ENCODE assay signal across 2 cellular contexts in the genomic region with DNA sequence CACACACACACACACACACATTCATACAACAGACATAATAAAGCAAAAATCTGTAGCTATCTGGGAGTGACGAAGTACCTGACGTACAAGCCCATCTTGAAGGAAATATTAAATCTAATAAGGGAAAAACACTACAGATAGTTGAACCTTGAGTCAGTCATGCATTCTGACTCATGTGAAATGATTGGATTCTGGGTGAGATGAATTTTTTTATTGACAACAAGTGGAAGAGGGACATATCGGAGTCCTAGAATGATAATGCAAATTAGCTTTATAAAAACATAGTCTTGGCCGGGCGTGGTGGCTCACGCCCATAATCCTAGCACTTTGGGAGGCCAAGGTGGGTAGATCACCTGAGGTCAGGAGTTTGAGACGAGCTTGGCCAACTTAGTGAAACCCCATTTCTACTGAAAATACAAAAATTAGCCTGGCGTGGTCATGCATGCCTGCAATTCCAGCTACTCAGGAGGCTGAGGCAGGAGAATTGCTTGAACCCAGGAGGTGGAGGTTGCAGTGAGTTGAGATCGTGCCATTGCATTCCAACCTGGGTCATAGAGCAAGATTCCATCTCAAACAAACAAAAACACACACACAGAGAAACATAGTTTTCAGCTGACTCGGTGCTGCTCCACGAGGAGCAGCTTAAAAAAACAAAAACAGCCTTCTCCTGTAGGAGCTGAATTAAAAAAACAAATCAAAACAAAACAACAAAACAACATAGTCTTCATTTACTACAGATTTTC.
A peak's percentile ranks its signal among the peaks of the same experiment; 100 is the strongest.
TF ChIP-seq lines count a peak whose summit lies in the region.

No MANE protein-coding gene starts in this region.

TF ChIP-seq in HepG2, 621 proteins besides CTCF, POLR2A, EP300 and RAD21 (continued from another document):
- TF ChIP-seq, protein P1, sequence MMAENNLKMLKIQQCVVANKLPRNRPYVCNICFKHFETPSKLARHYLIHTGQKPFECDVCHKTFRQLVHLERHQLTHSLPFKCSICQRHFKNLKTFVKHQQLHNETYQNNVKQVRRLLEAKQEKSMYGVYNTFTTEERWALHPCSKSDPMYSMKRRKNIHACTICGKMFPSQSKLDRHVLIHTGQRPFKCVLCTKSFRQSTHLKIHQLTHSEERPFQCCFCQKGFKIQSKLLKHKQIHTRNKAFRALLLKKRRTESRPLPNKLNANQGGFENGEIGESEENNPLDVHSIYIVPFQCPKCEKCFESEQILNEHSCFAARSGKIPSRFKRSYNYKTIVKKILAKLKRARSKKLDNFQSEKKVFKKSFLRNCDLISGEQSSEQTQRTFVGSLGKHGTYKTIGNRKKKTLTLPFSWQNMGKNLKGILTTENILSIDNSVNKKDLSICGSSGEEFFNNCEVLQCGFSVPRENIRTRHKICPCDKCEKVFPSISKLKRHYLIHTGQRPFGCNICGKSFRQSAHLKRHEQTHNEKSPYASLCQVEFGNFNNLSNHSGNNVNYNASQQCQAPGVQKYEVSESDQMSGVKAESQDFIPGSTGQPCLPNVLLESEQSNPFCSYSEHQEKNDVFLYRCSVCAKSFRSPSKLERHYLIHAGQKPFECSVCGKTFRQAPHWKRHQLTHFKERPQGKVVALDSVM (CRISPR knock-in tag; IDR thresholded peaks at IDR 0.05) = peak; percentile 57; the same call in 1 of the 2 replicates

TF ChIP-seq in SK-N-SH, 30 proteins besides CTCF, POLR2A, EP300 and RAD21 (continued from another document):
- TF ChIP-seq, protein P2, sequence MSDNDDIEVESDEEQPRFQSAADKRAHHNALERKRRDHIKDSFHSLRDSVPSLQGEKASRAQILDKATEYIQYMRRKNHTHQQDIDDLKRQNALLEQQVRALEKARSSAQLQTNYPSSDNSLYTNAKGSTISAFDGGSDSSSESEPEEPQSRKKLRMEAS (IDR thresholded peaks at IDR 0.05; ENCODE audit: low read depth) = peak; percentile 31; the same call in 1 of the 2 replicates
- TF ChIP-seq GABPA (IDR thresholded peaks at IDR 0.05; ENCODE audit: low read depth) = no peak
- no peak for TF ChIP-seq CHD2 (IDR thresholded peaks at IDR 0.05; ENCODE audit: low read length, partially characterized antibody)
- no peak for TF ChIP-seq FOXJ3 (CRISPR knock-in tag; IDR thresholded peaks at IDR 0.05)
- no peak for TF ChIP-seq MXI1 (IDR thresholded peaks at IDR 0.05; ENCODE audit: low read depth, low read length)
- peak; percentile 61 for TF ChIP-seq JUND (IDR thresholded peaks at IDR 0.05)
TF ChIP-seq in SK-N-SH: peak in this region for 7.
